Comparison of ENCODE assay signal across 9 cellular contexts in genomic region chr10:95601116-95601719, GRCh38. TPM values are rescaled to one million over a fixed set of nuclear protein-coding genes. Genes with fewer than 3 reads are reported as not detected.
A peak's percentile ranks its signal among the peaks of the same experiment; 100 is the strongest.
DNase-seq lines count a peak whose midpoint lies in the region; ATAC-seq and TF ChIP-seq lines count a peak whose summit lies in the region.
"Had no signal": no experiment of that assay in that cellular context is flagged by ENCODE, and none has a peak within 500 bp of the region (broad histone marks: within the 10 kb centered on the region; RNA-seq: fewer than 3 reads in every experiment).

No MANE protein-coding gene starts in this region.

- peaks cover 5% of the 10 kb centered on the region for H3K36me3 Mint-ChIP-seq in activated CD8-positive, alpha-beta T cell treated with anti-CD3 and anti-CD28 coated beads for 36 hours (ENCODE audit: low read depth)

- H3K27me3 ChIP-seq in HL-60 (ENCODE audit: insufficient read depth, poor library complexity, severe bottlenecking), result no peaks in the 10 kb centered on the region

- no peak overlapping the region for H3K4me3 ChIP-seq in HL-60 (replicated peaks; ENCODE audit: insufficient read depth, low read length)

- peak; percentile 93 for TF ChIP-seq CTCF in HL-60 (IDR thresholded peaks at IDR 0.05; ENCODE audit: insufficient read depth, low read length)
- peak; percentile 89 for TF ChIP-seq CTCF in activated CD8-positive, alpha-beta T cell treated with anti-CD3 and anti-CD28 coated beads for 36 hours (IDR thresholded peaks at IDR 0.05)

- POLR2A ChIA-PET in activated CD8-positive, alpha-beta T cell treated with anti-CD3 and anti-CD28 coated beads for 36 hours (lab: Charles Lee), result no interaction called here

- ATAC-seq in activated CD8-positive, alpha-beta T cell treated with anti-CD3 and anti-CD28 coated beads for 36 hours, result no peak
- no peak for ATAC-seq in GM21528 (IDR thresholded peaks at IDR 0.05; ENCODE audit: low FRiP score, unreplicated experiment)

- H3K27ac ChIP-seq in HL-60 (replicated peaks) (no peak overlapping the region), epithelial cell of prostate (no peak overlapping the region)

- intact Hi-C loops in activated CD8-positive, alpha-beta T cell treated with anti-CD3 and anti-CD28 coated beads for 36 hours (cut with micrococcal nuclease), result loop anchor here (1.0 to 2.0 kb wide), 2 partner anchors 171 to 228 kb away; no protein-coding TSS in a partner anchor

- H3K4me1 Mint-ChIP-seq in activated CD8-positive, alpha-beta T cell treated with anti-CD3 and anti-CD28 coated beads for 36 hours (ENCODE audit: low read depth), result no peaks in the 10 kb centered on the region
- H3K4me1 Mint-ChIP-seq: activated naive CD4-positive, alpha-beta T cell treated with anti-CD3 and anti-CD28 coated beads, Interleukin-2, amount 50 U/mL, for 24 hours had no signal

- H3K27me3 Mint-ChIP-seq in activated CD8-positive, alpha-beta T cell treated with anti-CD3 and anti-CD28 coated beads for 36 hours, result peaks cover 1% of the 10 kb centered on the region

- H3K4me3 Mint-ChIP-seq in activated CD8-positive, alpha-beta T cell treated with anti-CD3 and anti-CD28 coated beads for 36 hours, result no peak overlapping the region
- H3K4me3 Mint-ChIP-seq: activated naive CD4-positive, alpha-beta T cell treated with anti-CD3 and anti-CD28 coated beads, Interleukin-2, amount 50 U/mL, for 24 hours had no signal

- H3K27ac Mint-ChIP-seq in activated CD8-positive, alpha-beta T cell treated with anti-CD3 and anti-CD28 coated beads for 36 hours, result no peak overlapping the region
- H3K27ac Mint-ChIP-seq: activated naive CD4-positive, alpha-beta T cell treated with anti-CD3 and anti-CD28 coated beads, Interleukin-2, amount 50 U/mL, for 24 hours had no signal

- DNase-seq in ELR (ENCODE audit: low read depth), result peak; percentile 85
- DNase-seq in HL-60 (ENCODE audit: low read depth in 1 of 2, low spot score in 1 of 2), result peak; percentile 33 to 62
- DNase-seq in NCI-H774 (lab: John Stamatoyannopoulos, UW), result peak; percentile 55
- peak; percentile 70 for DNase-seq in activated CD8-positive, alpha-beta T cell treated with anti-CD3 and anti-CD28 coated beads for 36 hours
- peak; percentile 33 for DNase-seq in epithelial cell of prostate (ENCODE audit: low read depth, low spot score)
- peak; percentile 73 for DNase-seq in midbrain (lab: John Stamatoyannopoulos, UW)
- peak; percentile 3 for DNase-seq in stimulated activated CD8-positive, alpha-beta memory T cell treated with anti-CD3 and anti-CD28 coated beads, Interleukin-7, amount 100 ng/mL, for 24 hours (ENCODE audit: low read depth)

- CTCF ChIA-PET in activated CD8-positive, alpha-beta T cell treated with anti-CD3 and anti-CD28 coated beads for 36 hours (lab: Charles Lee), result interaction anchor here (0.6 to 6.8 kb wide), 9 partner anchors 10 to 226 kb away, joined by 3 to 76 read pairs (median 3); no protein-coding TSS in a partner anchor

- no peaks in the 10 kb centered on the region for H3K9me3 Mint-ChIP-seq in activated CD8-positive, alpha-beta T cell treated with anti-CD3 and anti-CD28 coated beads for 36 hours
- H3K9me3 Mint-ChIP-seq: activated naive CD4-positive, alpha-beta T cell treated with anti-CD3 and anti-CD28 coated beads, Interleukin-2, amount 50 U/mL, for 24 hours had no signal

RNA-seq across cellular contexts. Expression of gene SORBS1, which starts 40.0 kb away (rescaled TPM):
- under 1 TPM; 0.13 to 0.70 TPM for total RNA-seq in activated CD8-positive, alpha-beta T cell treated with anti-CD3 and anti-CD28 coated beads for 36 hours

RNA-seq across cellular contexts. Expression of gene ALDH18A1, which starts 55.3 kb away (rescaled TPM):
- total RNA-seq in activated CD8-positive, alpha-beta T cell treated with anti-CD3 and anti-CD28 coated beads for 36 hours, result 100 to 1,000 TPM; 119 TPM

Comparison
In these comparisons a context has a peak if more than half of its experiments do, and no peak if none do; other contexts are left out.
1. DNase-seq: peak in every context shown above with its lines; median percentile 85 in ELR; 73 in midbrain; 70 in activated CD8-positive, alpha-beta T cell treated with anti-CD3 and anti-CD28 coated beads for 36 hours; 55 in NCI-H774; 48 in HL-60; 33 in epithelial cell of prostate; 3 in stimulated activated CD8-positive, alpha-beta memory T cell treated with anti-CD3 and anti-CD28 coated beads, Interleukin-7, amount 100 ng/mL, for 24 hours.